In the genomic region with DNA sequence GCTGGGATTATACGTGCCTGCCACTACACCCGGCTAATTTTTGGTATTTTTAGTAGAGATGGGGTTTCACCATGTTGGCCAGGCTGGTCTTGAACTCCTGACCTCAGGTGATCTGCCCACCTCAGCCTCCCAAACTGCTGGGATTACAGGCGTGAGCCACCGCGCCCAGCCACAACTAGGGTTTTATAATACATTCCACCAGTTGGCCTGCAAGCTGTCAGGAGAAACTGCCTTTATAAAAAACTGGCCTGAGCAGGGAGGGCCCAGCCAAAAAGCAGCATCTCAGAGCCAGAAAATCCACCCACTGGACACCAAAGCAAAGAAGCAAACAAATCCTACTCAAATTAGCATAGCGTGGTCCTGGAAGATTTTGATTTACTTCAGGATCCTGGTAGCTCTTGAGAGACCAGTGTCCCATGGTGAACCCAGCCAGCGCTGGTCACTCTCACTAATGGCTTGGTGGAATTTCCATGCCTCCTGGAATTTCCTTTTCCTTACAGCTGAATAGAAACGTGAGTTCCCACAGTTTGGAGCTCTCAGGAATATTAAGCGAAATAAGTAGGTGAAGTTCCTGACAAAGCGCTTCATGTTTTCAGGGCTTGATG, we compare ENCODE assay signal across 16 cellular contexts.
DNase-seq lines count a peak whose midpoint lies in the region; ATAC-seq and TF ChIP-seq lines count a peak whose summit lies in the region.
"Had no signal": no experiment of that assay in that cellular context is flagged by ENCODE, and none has a peak within 500 bp of the region (broad histone marks: within the 10 kb centered on the region; RNA-seq: fewer than 3 reads in every experiment).

No MANE protein-coding gene starts in this region.

- no peak for TF ChIP-seq CTCF in AG10803 (conservative IDR thresholded peaks at IDR 0.05; ENCODE audit: low read length)
- no peak for TF ChIP-seq CTCF in Loucy (conservative IDR thresholded peaks at IDR 0.05; ENCODE audit: low read length)
- TF ChIP-seq CTCF in gastroesophageal sphincter (IDR thresholded peaks at IDR 0.05), result no peak
- TF ChIP-seq CTCF in stomach (IDR thresholded peaks at IDR 0.05), result no peak
- TF ChIP-seq CTCF in progenitor cell of endocrine pancreas (IDR thresholded peaks at IDR 0.05; ENCODE audit: unreplicated experiment), result no peak

- TF ChIP-seq POLR2A in gastroesophageal sphincter (IDR thresholded peaks at IDR 0.05) (no peak), stomach (IDR thresholded peaks at IDR 0.05) (no peak)

- H3K23ac ChIP-seq in neuronal stem cell (ENCODE audit: low read depth, low read length, poor library complexity), result no peak overlapping the region

- no peak overlapping the region for H3K14ac ChIP-seq in neuronal stem cell (ENCODE audit: low read length)

- intact Hi-C loops in stomach (cut with DNase I; ENCODE audit: low total_unique reads), result no loop called here

- no peak overlapping the region for H3K18ac ChIP-seq in neuronal stem cell (ENCODE audit: low read length)

- H3K36me3 ChIP-seq in Loucy (ENCODE audit: insufficient read depth, low read length), result no peaks in the 10 kb centered on the region
- no peaks in the 10 kb centered on the region for H3K36me3 ChIP-seq in gastroesophageal sphincter
- H3K36me3 ChIP-seq in stomach, result no peaks in the 10 kb centered on the region
- H3K36me3 ChIP-seq in neuronal stem cell (replicated peaks in 1 of 2; ENCODE audit: control insufficient read depth in 2 of 2, insufficient read depth in 2 of 2, low read length in 2 of 2), result no peaks in the 10 kb centered on the region

- no peak for TF ChIP-seq EP300 in gastroesophageal sphincter (IDR thresholded peaks at IDR 0.05)
- TF ChIP-seq EP300 in stomach (IDR thresholded peaks at IDR 0.05), result no peak

- H4K8ac ChIP-seq in neuronal stem cell (ENCODE audit: low read depth, low read length), result no peak overlapping the region

- H3K36me3 Mint-ChIP-seq in progenitor cell of endocrine pancreas (ENCODE audit: insufficient read depth), result no peaks in the 10 kb centered on the region

- no peaks in the 10 kb centered on the region for H3K9me2 ChIP-seq in Loucy (replicated peaks; ENCODE audit: low read depth, low read length)

- H3K27ac ChIP-seq in gastroesophageal sphincter, result peak overlapping the region; percentile 36 to 79 (median 72)
- peak overlapping the region in 4 of 5 donors; percentile 4 to 54 (median 19) for H3K27ac ChIP-seq in stomach
- H3K27ac ChIP-seq in neuronal stem cell (replicated peaks; ENCODE audit: low read length), result no peak overlapping the region

- H3K9me3 Mint-ChIP-seq in progenitor cell of endocrine pancreas (ENCODE audit: low read depth), result no peaks in the 10 kb centered on the region

- no peaks in the 10 kb centered on the region for H3K79me2 ChIP-seq in Loucy (ENCODE audit: insufficient read depth, low read length)

- DNase-seq in AG10803 (ENCODE audit: low read depth) (peak; percentile 30), stomach (no peak), progenitor cell of endocrine pancreas (ENCODE audit: low spot score, unreplicated experiment) (no peak), GM19238 (ENCODE audit: insufficient read length, low spot score) (no peak), neuronal stem cell (ENCODE audit: low spot score) (no peak)
- no peak for DNase-seq in activated CD4-positive, alpha-beta T cell treated with anti-CD3 and anti-CD28 coated beads, Interleukin-2, amount 50 U/mL, for 48 hours
- DNase-seq: COR-L47, EL, KG1, NCI-H1092, NCI-H146, NCI-H2081, NCI-H510A had no signal

- WGBS in gastroesophageal sphincter (ENCODE audit: low coverage in 1 of 2), 2 donors, result 52% methylated on average over 6 of the region's 10 CpGs; no CpG with 5 or more reads in 1 of the 2 donors
- WGBS in stomach, 5 donors, result 66 to 83% (median 75%) methylated on average over 10 of the region's 10 CpGs
- WGBS in neuronal stem cell (ENCODE audit: extremely low coverage in 2 of 2, insufficient read length in 2 of 2, insufficient replicate concordance in 1 of 2), 2 donors, result no CpG with 5 or more reads among the region's 10 CpGs

- H3K9ac ChIP-seq in Loucy (ENCODE audit: low read depth, low read length, poor library complexity, severe bottlenecking), result peak overlapping the region; percentile 63
- no peak overlapping the region for H3K9ac ChIP-seq in neuronal stem cell (ENCODE audit: low read depth, low read length, poor library complexity)

- H3K4me3 ChIP-seq in AG10803 (ENCODE audit: low read length) (no peak overlapping the region), Loucy (ENCODE audit: low read length, poor library complexity, severe bottlenecking) (no peak overlapping the region), gastroesophageal sphincter (no peak overlapping the region), stomach (no peak overlapping the region), neuronal stem cell (ENCODE audit: low read length in 2 of 2) (no peak overlapping the region)

- peaks cover 27% of the 10 kb centered on the region for H3K27me3 Mint-ChIP-seq in progenitor cell of endocrine pancreas

- H3K4me1 ChIP-seq in Loucy (ENCODE audit: insufficient read depth, low read length, poor library complexity, severe bottlenecking) (peaks cover 40% of the 10 kb centered on the region), gastroesophageal sphincter (peaks cover 0 to 32% (median 4%) of the 10 kb centered on the region in 3 donors), stomach (no peaks in the 10 kb centered on the region), neuronal stem cell (ENCODE audit: control insufficient read depth in 2 of 2, insufficient read depth in 1 of 2, low read depth in 1 of 2, low read length in 2 of 2) (peaks cover 0 to 10% of the 10 kb centered on the region in 2 donors)

- no peaks in the 10 kb centered on the region for H3F3A ChIP-seq in Loucy (ENCODE audit: low read depth)

- no peaks in the 10 kb centered on the region for H3K79me1 ChIP-seq in neuronal stem cell (ENCODE audit: low read depth, low read length)

- no peaks in the 10 kb centered on the region for H4K20me1 ChIP-seq in Loucy (ENCODE audit: insufficient read depth, low read length, poor library complexity, severe bottlenecking)

- no peak overlapping the region for H2BK120ac ChIP-seq in neuronal stem cell (ENCODE audit: low read depth, low read length)

- H3K4me1 Mint-ChIP-seq in progenitor cell of endocrine pancreas (ENCODE audit: low read depth), result no peaks in the 10 kb centered on the region

- H3K27me3 ChIP-seq in Loucy (ENCODE audit: insufficient read depth, low read length, poor library complexity, severe bottlenecking) (no peaks in the 10 kb centered on the region), gastroesophageal sphincter (no peaks in the 10 kb centered on the region), stomach (no peaks in the 10 kb centered on the region), neuronal stem cell (ENCODE audit: control insufficient read depth in 3 of 3, insufficient read depth in 3 of 3, low read depth in 1 of 3, low read length in 3 of 3) (no peaks in the 10 kb centered on the region)

- H2BK12ac ChIP-seq in neuronal stem cell (ENCODE audit: low read length), result no peak overlapping the region

- no peak overlapping the region for H3K27ac Mint-ChIP-seq in progenitor cell of endocrine pancreas

- H4K91ac ChIP-seq in neuronal stem cell (ENCODE audit: low read depth, low read length, poor library complexity), result no peak overlapping the region

- no peak overlapping the region for H2BK5ac ChIP-seq in neuronal stem cell (ENCODE audit: low read length)

- H3K4me2 ChIP-seq in Loucy (ENCODE audit: low read depth, low read length, poor library complexity, severe bottlenecking) (peak overlapping the region; percentile 57), neuronal stem cell (ENCODE audit: insufficient read depth, low read length, poor library complexity, severe bottlenecking) (no peak overlapping the region)

- no peak overlapping the region for H2BK15ac ChIP-seq in neuronal stem cell (ENCODE audit: low read length)

- H3K4me3 Mint-ChIP-seq in progenitor cell of endocrine pancreas (ENCODE audit: low read depth), result no peak overlapping the region

- ATAC-seq in gastroesophageal sphincter, result peak; percentile 48
- ATAC-seq: HepG2 had no signal

- H2AK5ac ChIP-seq in neuronal stem cell (ENCODE audit: low read depth, low read length), result no peak overlapping the region

- no peak overlapping the region for H3K4ac ChIP-seq in neuronal stem cell (ENCODE audit: low read length)

- H2AFZ ChIP-seq in Loucy (ENCODE audit: low read length) (no peak overlapping the region), neuronal stem cell (ENCODE audit: low read length) (no peak overlapping the region)

- H3K9me3 ChIP-seq in Loucy (ENCODE audit: insufficient read depth, low read depth, low read length), result no peaks in the 10 kb centered on the region
- H3K9me3 ChIP-seq in gastroesophageal sphincter, result no peaks in the 10 kb centered on the region
- H3K9me3 ChIP-seq in stomach, result no peaks in the 10 kb centered on the region
- H3K9me3 ChIP-seq in neuronal stem cell (replicated peaks in 1 of 2; ENCODE audit: control insufficient read depth in 2 of 2, insufficient read depth in 1 of 2, low read depth in 1 of 2, low read length in 2 of 2), result no peaks in the 10 kb centered on the region
